In the genomic region with DNA sequence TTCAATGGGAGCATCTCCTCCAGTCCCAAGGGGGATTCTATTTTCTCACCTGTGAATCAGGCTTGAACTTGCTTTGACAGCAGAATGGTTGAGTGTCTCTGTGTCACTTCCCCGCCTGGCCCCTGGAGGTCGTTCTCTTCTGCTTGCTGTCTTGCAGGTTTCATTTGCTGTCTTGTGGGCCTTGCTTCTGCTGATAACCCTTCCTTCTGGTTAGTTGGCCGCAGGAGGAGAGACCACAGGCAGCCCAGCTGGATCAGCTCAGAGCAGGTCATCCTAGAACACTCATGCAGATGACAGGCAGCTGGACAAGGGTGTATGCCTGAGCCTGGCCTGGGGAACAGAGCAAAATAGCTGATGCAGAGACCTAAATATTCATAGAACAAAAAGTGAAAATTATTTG, we compare ENCODE assay signal across 16 cellular contexts.
DNase-seq lines count a peak whose midpoint lies in the region; ATAC-seq and TF ChIP-seq lines count a peak whose summit lies in the region.
"Had no signal": no experiment of that assay in that cellular context is flagged by ENCODE, and none has a peak within 500 bp of the region (broad histone marks: within the 10 kb centered on the region; RNA-seq: fewer than 3 reads in every experiment).

No MANE protein-coding gene starts in this region.

- DNase-seq in HT1080 (ENCODE audit: low read depth) (peak; percentile 40), foreskin keratinocyte (no peak), retina (peak; percentile 12)
- no peak for DNase-seq in activated naive CD8-positive, alpha-beta T cell treated with anti-CD3 and anti-CD28 coated beads for 36 hours
- no peak for DNase-seq in activated T-cell treated with anti-CD3 and anti-CD28 coated beads, Interleukin-2, amount 50 U/mL, for 4 hours
- DNase-seq: activated CD4-positive, alpha-beta T cell treated with anti-CD3 and anti-CD28 coated beads, Interleukin-2, amount 50 U/mL, for 1 hour; EL; foreskin melanocyte; natural killer cell; NCI-H1092; NCI-H345 had no signal

- no peaks in the 10 kb centered on the region for H3K4me1 ChIP-seq in foreskin keratinocyte

- peak; percentile 52 for ATAC-seq in GM19463 (IDR thresholded peaks at IDR 0.05; ENCODE audit: unreplicated experiment)
- no peak for ATAC-seq in foreskin keratinocyte
- ATAC-seq in SK-N-SH treated with all-trans-retinoic acid at 6 μM for 48 hours, result no peak
- no peak for ATAC-seq in activated T-cell treated with anti-CD3 and anti-CD28 coated beads, Interleukin-2, amount 50 U/mL, for 4 hours
- ATAC-seq: natural killer cell had no signal

- H3K27me3 ChIP-seq in foreskin keratinocyte, result no peaks in the 10 kb centered on the region

- no peaks in the 10 kb centered on the region for H3K4me1 Mint-ChIP-seq in activated naive CD8-positive, alpha-beta T cell treated with anti-CD3 and anti-CD28 coated beads for 36 hours
- peaks cover 4% of the 10 kb centered on the region for H3K4me1 Mint-ChIP-seq in activated T-cell treated with anti-CD3 and anti-CD28 coated beads, Interleukin-2, amount 50 U/mL, for 4 hours (ENCODE audit: low read depth)
- H3K4me1 Mint-ChIP-seq: CD14-positive monocyte, natural killer cell had no signal

- H3K36me3 Mint-ChIP-seq in activated naive CD8-positive, alpha-beta T cell treated with anti-CD3 and anti-CD28 coated beads for 36 hours, result no peaks in the 10 kb centered on the region
- H3K36me3 Mint-ChIP-seq in activated T-cell treated with anti-CD3 and anti-CD28 coated beads, Interleukin-2, amount 50 U/mL, for 4 hours (ENCODE audit: insufficient read depth), result no peaks in the 10 kb centered on the region
- H3K36me3 Mint-ChIP-seq: CD14-positive monocyte, natural killer cell had no signal

- no peaks in the 10 kb centered on the region for H3K27me3 Mint-ChIP-seq in activated naive CD8-positive, alpha-beta T cell treated with anti-CD3 and anti-CD28 coated beads for 36 hours
- peaks cover 11% of the 10 kb centered on the region for H3K27me3 Mint-ChIP-seq in activated T-cell treated with anti-CD3 and anti-CD28 coated beads, Interleukin-2, amount 50 U/mL, for 4 hours (ENCODE audit: low read depth)

- peak; percentile 16 for TF ChIP-seq CTCF in foreskin keratinocyte (conservative IDR thresholded peaks at IDR 0.05)

- H3K27ac ChIP-seq in foreskin keratinocyte, result no peak overlapping the region

- no peak overlapping the region for H3K27ac Mint-ChIP-seq in activated naive CD8-positive, alpha-beta T cell treated with anti-CD3 and anti-CD28 coated beads for 36 hours
- H3K27ac Mint-ChIP-seq: activated T-helper 2 cell treated with anti-CD3 and anti-CD28 coated beads, Interferon-gamma antibody, Interleukin-2, Interleukin-4, amounts not matched to agents 10 μg/mL and 5 μg/mL and 100 μg/mL, durations not matched to agents 14 hours and 24 hours and 36 hours; CD14-positive monocyte; natural killer cell; T-helper 1 cell treated with Interleukin-12 subunit alpha and Interleukin-12 subunit beta and Interleukin-4 antibody, amounts not matched to agents 30 μg/mL and 1 μg/mL, for 36 hours had no signal

- H3K4me3 Mint-ChIP-seq in activated naive CD8-positive, alpha-beta T cell treated with anti-CD3 and anti-CD28 coated beads for 36 hours, result no peak overlapping the region
- H3K4me3 Mint-ChIP-seq in activated T-cell treated with anti-CD3 and anti-CD28 coated beads, Interleukin-2, amount 50 U/mL, for 4 hours, result no peak overlapping the region
- H3K4me3 Mint-ChIP-seq: CD14-positive monocyte; natural killer cell; T-helper 1 cell treated with Interleukin-12 subunit alpha and Interleukin-12 subunit beta and Interleukin-4 antibody, amounts not matched to agents 30 μg/mL and 1 μg/mL, for 36 hours had no signal

- no peaks in the 10 kb centered on the region for H3K9me3 Mint-ChIP-seq in activated naive CD8-positive, alpha-beta T cell treated with anti-CD3 and anti-CD28 coated beads for 36 hours
- no peaks in the 10 kb centered on the region for H3K9me3 Mint-ChIP-seq in activated T-cell treated with anti-CD3 and anti-CD28 coated beads, Interleukin-2, amount 50 U/mL, for 4 hours
- H3K9me3 Mint-ChIP-seq: activated T-helper 2 cell treated with anti-CD3 and anti-CD28 coated beads, Interferon-gamma antibody, Interleukin-2, Interleukin-4, amounts not matched to agents 10 μg/mL and 5 μg/mL and 100 μg/mL, durations not matched to agents 14 hours and 24 hours and 36 hours; T-helper 1 cell treated with Interleukin-12 subunit alpha and Interleukin-12 subunit beta and Interleukin-4 antibody, amounts not matched to agents 30 μg/mL and 1 μg/mL, for 36 hours had no signal

TF ChIP-seq in SK-N-SH treated with all-trans-retinoic acid at 6 μM for 48 hours, 23 proteins besides CTCF, POLR2A, EP300 and RAD21:
- no peak for TF ChIP-seq ZNF565 (CRISPR knock-in tag; conservative IDR thresholded peaks at IDR 0.05; ENCODE audit: low read depth)
- no peak for TF ChIP-seq CSDC2 (CRISPR knock-in tag; IDR thresholded peaks at IDR 0.05)
- no peak for TF ChIP-seq PATZ1 (CRISPR knock-in tag; IDR thresholded peaks at IDR 0.05; ENCODE audit: borderline replicate concordance)
- TF ChIP-seq PPARA (CRISPR knock-in tag; IDR thresholded peaks at IDR 0.05; ENCODE audit: borderline replicate concordance), result no peak
- TF ChIP-seq ZNF8 (CRISPR knock-in tag; IDR thresholded peaks at IDR 0.05), result no peak
- TF ChIP-seq ESRRG (CRISPR knock-in tag; IDR thresholded peaks at IDR 0.05), result no peak
- no peak for TF ChIP-seq BACH2 (CRISPR knock-in tag; IDR thresholded peaks at IDR 0.05; ENCODE audit: borderline replicate concordance)
- no peak for TF ChIP-seq CREB5 (CRISPR knock-in tag; IDR thresholded peaks at IDR 0.05; ENCODE audit: low read depth)
- TF ChIP-seq, protein P1, sequence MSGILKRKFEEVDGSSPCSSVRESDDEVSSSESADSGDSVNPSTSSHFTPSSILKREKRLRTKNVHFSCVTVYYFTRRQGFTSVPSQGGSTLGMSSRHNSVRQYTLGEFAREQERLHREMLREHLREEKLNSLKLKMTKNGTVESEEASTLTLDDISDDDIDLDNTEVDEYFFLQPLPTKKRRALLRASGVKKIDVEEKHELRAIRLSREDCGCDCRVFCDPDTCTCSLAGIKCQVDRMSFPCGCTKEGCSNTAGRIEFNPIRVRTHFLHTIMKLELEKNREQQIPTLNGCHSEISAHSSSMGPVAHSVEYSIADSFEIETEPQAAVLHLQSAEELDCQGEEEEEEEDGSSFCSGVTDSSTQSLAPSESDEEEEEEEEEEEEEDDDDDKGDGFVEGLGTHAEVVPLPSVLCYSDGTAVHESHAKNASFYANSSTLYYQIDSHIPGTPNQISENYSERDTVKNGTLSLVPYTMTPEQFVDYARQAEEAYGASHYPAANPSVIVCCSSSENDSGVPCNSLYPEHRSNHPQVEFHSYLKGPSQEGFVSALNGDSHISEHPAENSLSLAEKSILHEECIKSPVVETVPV (CRISPR knock-in tag; IDR thresholded peaks at IDR 0.05), result no peak
- no peak for TF ChIP-seq SNAI2 (CRISPR knock-in tag; IDR thresholded peaks at IDR 0.05)
- no peak for TF ChIP-seq RARB (CRISPR knock-in tag; IDR thresholded peaks at IDR 0.05)
- TF ChIP-seq GLIS3 (CRISPR knock-in tag; IDR thresholded peaks at IDR 0.05), result no peak
- no peak for TF ChIP-seq TCF4 (CRISPR knock-in tag; IDR thresholded peaks at IDR 0.05; ENCODE audit: borderline replicate concordance)

Comparison
In these comparisons a context has a peak if more than half of its experiments do, and no peak if none do; other contexts are left out.
1. DNase-seq: peak in HT1080 (single experiment) and retina (single experiment); none in foreskin keratinocyte (0 of 2), activated naive CD8-positive, alpha-beta T cell treated with anti-CD3 and anti-CD28 coated beads for 36 hours (single experiment) and activated T-cell treated with anti-CD3 and anti-CD28 coated beads, Interleukin-2, amount 50 U/mL, for 4 hours (single experiment).